In genomic region chr4:20944451-20944850, GRCh38 we compare ENCODE assay signal across 19 cellular contexts.
A peak's percentile ranks its signal among the peaks of the same experiment; 100 is the strongest.
DNase-seq lines count a peak whose midpoint lies in the region; ATAC-seq lines count a peak whose summit lies in the region.
"Had no signal": no experiment of that assay in that cellular context is flagged by ENCODE, and none has a peak within 500 bp of the region (broad histone marks: within the 10 kb centered on the region; RNA-seq: fewer than 3 reads in every experiment).

No MANE protein-coding gene starts in this region.

- ATAC-seq in sciatic nerve = no peak
- ATAC-seq: A549, GM12878 had no signal

- H3K4me1 ChIP-seq in HAP-1 = no peaks in the 10 kb centered on the region
- H3K4me1 ChIP-seq: A549 had no signal

- no peak overlapping the region for H3K4me3 ChIP-seq in HAP-1
- H3K4me3 ChIP-seq: A549, BLaER1, GM12878 had no signal

- intact Hi-C loops in sciatic nerve (cut with DNase I) = no loop called here

- no peaks in the 10 kb centered on the region for H3K9me3 ChIP-seq in HAP-1
- H3K9me3 ChIP-seq: A549, BLaER1 had no signal

- no peaks in the 10 kb centered on the region for H3K27me3 ChIP-seq in HAP-1 (ENCODE audit: low read depth)
- H3K27me3 ChIP-seq: BLaER1 had no signal

- in situ Hi-C loops in HAP-1 (cut with MboI; ENCODE audit: low sequenced_read_pairs) = no loop called here

- no peaks in the 10 kb centered on the region for H3K36me3 ChIP-seq in HAP-1 (replicated peaks)
- H3K36me3 ChIP-seq: BLaER1 had no signal

- DNase-seq in NCI-H1105 (lab: John Stamatoyannopoulos, UW) (peak; percentile 4), NCI-H1105 treated with DMSO at 0.1 percent for 48 hours (lab: John Stamatoyannopoulos, UW) (no peak), D341Med (ENCODE audit: low spot score) (peak; percentile 54), NCI-H2081 treated with DMSO at 0.1 percent for 48 hours (lab: John Stamatoyannopoulos, UW) (peak; percentile 27), NCI-H82 (lab: John Stamatoyannopoulos, UW) (peak; percentile 86), NCI-H128 (lab: John Stamatoyannopoulos, UW; ENCODE audit: unreplicated experiment) (no peak), HAP-1 (ENCODE audit: low spot score in 2 of 2) (no peak), sciatic nerve (ENCODE audit: low spot score) (no peak)
- DNase-seq: AML-193; Calu3; CD4-positive, alpha-beta memory T cell; DMS 273 treated with DMSO at 0.1 percent for 48 hours; DMS53; DND-41; EL; HCEC 1CT had no signal

Comparison
In these comparisons a context has a peak if more than half of its experiments do, and no peak if none do; other contexts are left out.
1. DNase-seq: peak in NCI-H1105 (single experiment), D341Med (single experiment), NCI-H2081 treated with DMSO at 0.1 percent for 48 hours (single experiment) and NCI-H82 (single experiment); none in NCI-H1105 treated with DMSO at 0.1 percent for 48 hours (single experiment), NCI-H128 (single experiment), HAP-1 (0 of 2) and sciatic nerve (single experiment).